In the genomic region with DNA sequence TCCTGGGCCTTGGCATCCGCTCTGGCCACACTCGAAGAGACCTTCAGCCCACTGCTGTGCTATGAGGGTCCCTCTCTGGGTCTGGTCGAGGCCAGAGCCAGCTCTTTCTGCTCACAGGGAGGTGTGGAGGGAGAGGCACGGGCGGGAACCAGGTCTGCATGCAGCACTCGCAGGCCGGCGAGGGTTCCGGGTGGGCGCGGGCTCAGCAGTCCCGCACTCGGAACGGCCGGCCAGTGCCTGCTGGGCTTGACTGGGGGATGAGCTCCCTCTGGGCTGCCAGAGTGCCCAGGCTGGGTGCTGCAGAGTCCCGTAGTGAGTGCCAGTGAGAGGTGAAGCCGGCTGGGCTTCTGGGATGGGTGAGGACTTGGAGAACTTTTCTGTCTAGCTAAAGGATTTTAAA, we compare ENCODE assay signal across 9 cellular contexts.
"Had no signal": no experiment of that assay in that cellular context is flagged by ENCODE, and none has a peak within 500 bp of the region (broad histone marks: within the 10 kb centered on the region; RNA-seq: fewer than 3 reads in every experiment).

No MANE protein-coding gene starts in this region.

- H3K4me1 ChIP-seq: HAP-1 had no signal

- H3K9me3 ChIP-seq: HAP-1 had no signal

- H3K4me3 Mint-ChIP-seq: HFFc6 had no signal

- H3K36me3 ChIP-seq: HAP-1 had no signal

- ATAC-seq: HCT116, K562 had no signal

- H3K27ac ChIP-seq: GM23248 had no signal

- FAIRE-seq: HTR-8/SVneo, K562 had no signal

- H3K9ac ChIP-seq: GM23248 had no signal

- H3K4me3 ChIP-seq: GM23248, HAP-1, K562 had no signal

- H3K27ac Mint-ChIP-seq: HFFc6 had no signal

- H2AFZ ChIP-seq: GM23248 had no signal

- DNase-seq: GM23248, GOT3, H7, HFFc6, IMR-90 had no signal
